In the genomic region with DNA sequence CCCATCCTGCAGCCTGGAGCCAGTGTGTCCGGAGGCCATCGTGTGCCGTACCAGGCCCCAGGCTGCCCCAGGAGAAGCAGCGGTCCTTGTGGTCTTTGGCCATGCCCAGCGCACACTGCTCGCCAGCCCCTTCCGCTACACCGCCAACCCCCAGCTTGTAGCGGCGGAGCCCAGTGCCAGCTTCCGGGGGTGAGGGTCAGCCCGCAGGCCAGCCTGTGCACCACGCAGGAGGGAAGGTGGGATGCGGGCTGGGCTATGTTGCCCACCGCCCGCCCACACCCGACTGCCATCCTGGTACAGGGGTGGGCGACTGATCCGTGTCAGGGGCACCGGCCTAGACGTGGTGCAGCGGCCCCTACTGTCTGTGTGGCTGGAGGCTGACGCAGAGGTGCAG, we compare ENCODE assay signal across 18 cellular contexts. TPM values are rescaled to one million over a fixed set of nuclear protein-coding genes. Genes with fewer than 3 reads are reported as not detected.
DNase-seq lines count a peak whose midpoint lies in the region; ATAC-seq, FAIRE-seq and TF ChIP-seq lines count a peak whose summit lies in the region.
"Had no signal": no experiment of that assay in that cellular context is flagged by ENCODE, and none has a peak within 500 bp of the region (broad histone marks: within the 10 kb centered on the region; RNA-seq: fewer than 3 reads in every experiment).

No MANE protein-coding gene starts in this region.

- intact Hi-C loops in left cardiac atrium (cut with DNase I), result no loop called here
- intact Hi-C loops in Right ventricle myocardium inferior (cut with DNase I), result no loop called here
- intact Hi-C loops in spleen (cut with DNase I; ENCODE audit: low total_unique reads), result no loop called here
- intact Hi-C loops in colonic mucosa (cut with DNase I), result no loop called here

- no peaks in the 10 kb centered on the region for H3K9me3 ChIP-seq in spleen
- H3K9me3 ChIP-seq in colonic mucosa, result no peaks in the 10 kb centered on the region
- H3K9me3 ChIP-seq: Caco-2 had no signal

- ATAC-seq in left cardiac atrium, result no peak
- ATAC-seq in Right ventricle myocardium inferior, result no peak
- ATAC-seq: PC-3 had no signal

- peaks cover 2% of the 10 kb centered on the region for H3K36me3 Mint-ChIP-seq in chondrocyte (ENCODE audit: low read depth)
- H3K36me3 Mint-ChIP-seq: CD4-positive, CD25-positive, alpha-beta regulatory T cell had no signal

- TF ChIP-seq POLR2A in GM12892 (IDR thresholded peaks at IDR 0.05; ENCODE audit: low read depth, low read length) (no peak), spleen (IDR thresholded peaks at IDR 0.05) (no peak)

- no peaks in the 10 kb centered on the region for H3K27me3 Mint-ChIP-seq in chondrocyte (ENCODE audit: low read depth)
- H3K27me3 Mint-ChIP-seq: CD4-positive, CD25-positive, alpha-beta regulatory T cell had no signal

- no peak overlapping the region for H3K27ac ChIP-seq in spleen
- no peak overlapping the region for H3K27ac ChIP-seq in colonic mucosa
- H3K27ac ChIP-seq: RWPE1 had no signal

- no peaks in the 10 kb centered on the region for H3K9me3 Mint-ChIP-seq in chondrocyte (ENCODE audit: low read depth)
- H3K9me3 Mint-ChIP-seq: CD4-positive, CD25-positive, alpha-beta regulatory T cell had no signal

- TF ChIP-seq CTCF in chondrocyte (IDR thresholded peaks at IDR 0.05), result no peak
- TF ChIP-seq CTCF in spleen (IDR thresholded peaks at IDR 0.05 in 8 of 11, conservative IDR thresholded peaks at IDR 0.05 in 3 of 11), result no peak
- TF ChIP-seq CTCF in colonic mucosa (IDR thresholded peaks at IDR 0.05), result no peak

- no peak overlapping the region for H3K27ac Mint-ChIP-seq in chondrocyte (ENCODE audit: unreplicated experiment)
- H3K27ac Mint-ChIP-seq: CD4-positive, CD25-positive, alpha-beta regulatory T cell had no signal

- H3K27me3 ChIP-seq in spleen (replicated peaks in 1 of 7) (peaks cover 0 to 18% (median 0%) of the 10 kb centered on the region in 7 donors), colonic mucosa (peaks cover 3% of the 10 kb centered on the region)

- 90 to 96% (median 95%) methylated on average over 8 to 23 of the region's 23 CpGs; no CpG with 5 or more reads in 1 of the 5 donors for WGBS in spleen, 5 donors

- no peak for FAIRE-seq in GM12892 (lab: Jason Lieb, UNC)

- H3K9ac ChIP-seq in colonic mucosa (ENCODE audit: low read depth in 2 of 2, low read length in 2 of 2), result no peak overlapping the region

- H3K4me3 ChIP-seq in spleen (no peak overlapping the region), colonic mucosa (no peak overlapping the region)

- H3K4me1 Mint-ChIP-seq in chondrocyte (ENCODE audit: low read depth), result no peaks in the 10 kb centered on the region
- H3K4me1 Mint-ChIP-seq: CD4-positive, CD25-positive, alpha-beta regulatory T cell had no signal

- H3K36me3 ChIP-seq in spleen (no peaks in the 10 kb centered on the region), colonic mucosa (no peaks in the 10 kb centered on the region)

- H3K4me3 Mint-ChIP-seq in chondrocyte (ENCODE audit: unreplicated experiment), result no peak overlapping the region
- H3K4me3 Mint-ChIP-seq: CD4-positive, CD25-positive, alpha-beta regulatory T cell had no signal

- DNase-seq in left cardiac atrium, result peak; percentile 12
- no peak for DNase-seq in Right ventricle myocardium inferior (ENCODE audit: missing footprints)
- peak; percentile 19 for DNase-seq in GM12892 (ENCODE audit: insufficient read length)
- peak; percentile 93 for DNase-seq in chondrocyte (ENCODE audit: low spot score)
- DNase-seq in spleen, result peak; percentile 64
- DNase-seq in colonic mucosa, result no peak
- DNase-seq in activated gamma-delta T cell (lab: John Stamatoyannopoulos, UW), result no peak
- DNase-seq: ACHN; CD4-positive, CD25-positive, alpha-beta regulatory T cell; EL; HCEC 1CT; KG1; NCI-H1436; NCI-H2081; NCI-H748 treated with DMSO at 0.1 percent for 48 hours; PC-3 had no signal

- peaks cover 0 to 9% (median 2%) of the 10 kb centered on the region in 6 donors for H3K4me1 ChIP-seq in spleen
- no peaks in the 10 kb centered on the region for H3K4me1 ChIP-seq in colonic mucosa
- H3K4me1 ChIP-seq: Caco-2 had no signal

RNA-seq across cellular contexts. Expression of a gene that starts 7.6 kb away (rescaled TPM):
- total RNA-seq in left cardiac atrium (10 to 100 TPM; 24.1 to 25.8 TPM), Right ventricle myocardium inferior (43.3 TPM), chondrocyte (0.18 to 0.50 TPM in 2 of 3 replicates, not detected in the other), spleen (not detected), colonic mucosa (1 to 10 TPM in 1 of 2 donors, under 1 TPM in 1; 0.64 to 2.3 TPM)
- 0.32 TPM for polyA plus RNA-seq in GM12892 (2012; ENCODE audit: missing spikeins)
- polyA plus RNA-seq in spleen, result under 1 TPM; 0.03 to 0.26 (median 0.07) TPM
- total RNA-seq: Caco-2; CD4-positive, CD25-positive, alpha-beta regulatory T cell had no signal
- polyA plus RNA-seq: CD4-positive, CD25-positive, alpha-beta regulatory T cell had no signal

RNA-seq across cellular contexts. Expression of a gene that starts 9.2 kb away (rescaled TPM):
- 1 to 10 TPM; 5.9 to 7.1 TPM for total RNA-seq in left cardiac atrium
- total RNA-seq in Right ventricle myocardium inferior, result 2.3 TPM
- polyA plus RNA-seq in GM12892 (2012; ENCODE audit: missing spikeins), result not detected
- 8.5 to 36.3 TPM (median 34.8 TPM) in 3 replicates for total RNA-seq in chondrocyte
- 1 to 10 TPM in 6 of 7 donors, under 1 TPM in 1; 0.68 to 2.8 (median 1.7) TPM for total RNA-seq in spleen
- 1 to 10 TPM in 1 of 3 donors, under 1 TPM in 2; 0.48 to 1.5 (median 0.49) TPM for polyA plus RNA-seq in spleen
- total RNA-seq in colonic mucosa, result 1 to 10 TPM in 1 of 2 donors, under 1 TPM in 1; 0.57 to 3.7 TPM
- polyA plus RNA-seq: CD4-positive, CD25-positive, alpha-beta regulatory T cell had no signal

RNA-seq across cellular contexts. Expression of a gene that starts 21.0 kb away (rescaled TPM):
- total RNA-seq in left cardiac atrium (10 to 100 TPM; 56.4 to 68.4 TPM), Right ventricle myocardium inferior (78.7 TPM), chondrocyte (42.8 to 49.6 TPM (median 46.9 TPM) in 3 replicates), spleen (10 to 100 TPM; 51.8 to 92.7 (median 68.7) TPM), colonic mucosa (10 to 100 TPM; 80.6 to 92.6 TPM)
- polyA plus RNA-seq in GM12892 (2012; ENCODE audit: missing spikeins), result 33.2 TPM
- 10 to 100 TPM; 32.7 to 47.0 (median 41.3) TPM for polyA plus RNA-seq in spleen

RNA-seq across cellular contexts. Expression of a gene that starts 21.3 kb away (rescaled TPM):
- 100 to 1,000 TPM; 180 to 183 TPM for total RNA-seq in left cardiac atrium
- total RNA-seq in Right ventricle myocardium inferior, result 150 TPM
- 239 TPM for polyA plus RNA-seq in GM12892 (2012; ENCODE audit: missing spikeins)
- total RNA-seq in chondrocyte, result 245 to 356 TPM (median 257 TPM) in 3 replicates
- 100 to 1,000 TPM; 144 to 307 (median 217) TPM for total RNA-seq in spleen
- 100 to 1,000 TPM; 357 to 488 (median 359) TPM for polyA plus RNA-seq in spleen
- 100 to 1,000 TPM; 253 to 377 TPM for total RNA-seq in colonic mucosa

RNA-seq across cellular contexts. Expression of a gene that starts 48.6 kb away (rescaled TPM):
- total RNA-seq in left cardiac atrium (10 to 100 TPM; 11.5 to 15.0 TPM), Right ventricle myocardium inferior (16.4 TPM), chondrocyte (19.0 to 25.4 TPM (median 20.3 TPM) in 3 replicates), spleen (10 to 100 TPM; 14.9 to 28.1 (median 23.2) TPM), colonic mucosa (10 to 100 TPM; 12.7 to 16.8 TPM)
- 0.47 TPM for polyA plus RNA-seq in GM12892 (2012; ENCODE audit: missing spikeins)
- polyA plus RNA-seq in spleen, result 1 to 10 TPM; 5.1 to 9.7 (median 6.9) TPM

Comparison
In these comparisons a context has a peak if more than half of its experiments do, and no peak if none do; other contexts are left out.
1. DNase-seq: peak in left cardiac atrium (single experiment), GM12892 (single experiment), chondrocyte (single experiment) and spleen (single experiment); none in Right ventricle myocardium inferior (single experiment), colonic mucosa (single experiment) and activated gamma-delta T cell (single experiment).
2. RNA of a gene that starts 7.6 kb away (total RNA-seq): 43.3 TPM in Right ventricle myocardium inferior (single experiment) and 24.1 to 25.8 TPM in left cardiac atrium; 0.64 to 2.3 TPM in colonic mucosa, 0.18 to 0.50 TPM in chondrocyte and not detected in spleen; every median in the first group is over 4 times any median in the second.